38 cellular contexts compared by ENCODE assay signal in the genomic region with DNA sequence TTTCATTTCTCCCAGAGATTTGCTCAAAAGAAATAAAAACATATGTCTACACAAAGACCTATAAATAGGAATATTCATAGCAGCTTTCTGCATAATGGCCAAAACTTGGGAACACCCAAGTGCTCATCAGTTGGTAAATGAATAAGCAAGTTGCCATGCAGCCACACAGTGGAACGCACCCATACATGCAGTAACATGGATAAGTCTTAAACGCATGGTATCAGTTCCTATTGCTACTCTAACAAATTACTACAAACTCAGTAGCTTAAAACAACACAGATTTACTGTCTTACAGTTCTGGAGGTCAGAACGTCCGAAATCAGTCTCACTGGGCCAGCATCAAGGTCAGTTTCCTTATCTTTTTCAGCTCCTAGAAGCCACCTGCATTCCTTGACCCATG.
"Had no signal": no experiment of that assay in that cellular context is flagged by ENCODE, and none has a peak within 500 bp of the region (broad histone marks: within the 10 kb centered on the region; RNA-seq: fewer than 3 reads in every experiment).

No MANE protein-coding gene starts in this region.

- DNase-seq: activated B cell treated with CpG ODN at 0.5 μM for 24 hours; activated CD4-positive, alpha-beta memory T cell treated with anti-CD3 and anti-CD28 coated beads for 36 hours; activated CD4-positive, alpha-beta T cell treated with anti-CD3 and anti-CD28 coated beads for 4 hours; activated CD4-positive, alpha-beta T cell treated with anti-CD3 and anti-CD28 coated beads, Interleukin-2, amount 10 ng/mL, durations not matched to agents 24 days and 14 days; activated CD4-positive, alpha-beta T cell treated with anti-CD3 and anti-CD28 coated beads, Interleukin-2, amount 50 U/mL, for 1 hour; activated CD4-positive, alpha-beta T cell treated with anti-CD3 and anti-CD28 coated beads, Interleukin-2, amount 50 U/mL, for 4 hours; activated CD4-positive, CD25-positive, alpha-beta regulatory T cell treated with anti-CD3 and anti-CD28 coated beads, Interleukin-2, amount 50 U/mL, for 72 hours; activated CD8-positive, alpha-beta memory T cell treated with anti-CD3 and anti-CD28 coated beads, Interleukin-2, amount 50 U/mL, for 4 hours; activated CD8-positive, alpha-beta T cell treated with anti-CD3 and anti-CD28 coated beads for 36 hours; activated effector memory CD4-positive, alpha-beta T cell treated with anti-CD3 and anti-CD28 coated beads, Interleukin-2, amount 50 U/mL, for 16 hours; activated gamma-delta T cell treated with Interleukin-2 at 50 U/mL for 16 hours; activated naive CD4-positive, alpha-beta T cell; activated naive CD4-positive, alpha-beta T cell treated with anti-CD3 and anti-CD28 coated beads for 36 hours; activated naive CD4-positive, alpha-beta T cell treated with anti-CD3 and anti-CD28 coated beads, Interleukin-2, amount 50 U/mL, for 16 hours; activated naive CD8-positive, alpha-beta T cell treated with anti-CD3 and anti-CD28 coated beads for 36 hours; activated T-cell treated with anti-CD3 and anti-CD28 coated beads for 4 hours; activated T-cell treated with anti-CD3 and anti-CD28 coated beads, Interleukin-2, amount 50 U/mL, for 1 hour; activated T-cell treated with anti-CD3 and anti-CD28 coated beads, Interleukin-2, amount 50 U/mL, for 4 hours; activated T-cell treated with anti-CD3 and anti-CD28 coated beads, Interleukin-2, amount 50 U/mL, for 72 hours; adrenal gland; amniotic stem cell; aorta; body of pancreas; brain microvascular endothelial cell; central memory CD4-positive, alpha-beta T cell; SW 1271; T-helper 1 cell; T-helper 2 cell; T-helper 9 cell; WERI-Rb-1 had no signal

- H3K4me3 Mint-ChIP-seq: activated B cell treated with CpG ODN at 0.5 μM for 24 hours; activated CD4-positive, alpha-beta memory T cell treated with anti-CD3 and anti-CD28 coated beads for 36 hours; activated CD4-positive, alpha-beta T cell treated with anti-CD3 and anti-CD28 coated beads, Interleukin-2, amount 10 ng/mL, durations not matched to agents 24 days and 14 days; activated CD8-positive, alpha-beta T cell treated with anti-CD3 and anti-CD28 coated beads for 36 hours; activated naive CD4-positive, alpha-beta T cell treated with anti-CD3 and anti-CD28 coated beads for 36 hours; activated naive CD8-positive, alpha-beta T cell treated with anti-CD3 and anti-CD28 coated beads for 36 hours; activated T-cell treated with anti-CD3 and anti-CD28 coated beads, Interleukin-2, amount 50 U/mL, for 4 hours; activated T-cell treated with anti-CD3 and anti-CD28 coated beads, Interleukin-2, amount 50 U/mL, for 72 hours; activated T-helper 1 cell treated with anti-CD3 and anti-CD28 coated beads, Interleukin-12 subunit alpha, Interleukin-12 subunit beta, Interleukin-2, Interleukin-4 antibody, amounts not matched to agents 30 ng/mL and 10 ng/mL and 1 ng/mL, durations not matched to agents 14 hours and 24 hours and 36 hours; activated T-helper 17 cell treated with anti-CD3 and anti-CD28 coated beads, Interleukin-2, amount 50 U/mL, for 72 hours; T-helper 1 cell treated with Interleukin-12 subunit alpha and Interleukin-12 subunit beta and Interleukin-4 antibody, amounts not matched to agents 30 μg/mL and 1 μg/mL, for 36 hours; T-helper 2 cell treated with Interferon-gamma antibody and Interleukin-4, amounts not matched to agents 5 μg/mL and 100 μg/mL, for 36 hours had no signal

- ATAC-seq: activated naive CD4-positive, alpha-beta T cell treated with anti-CD3 and anti-CD28 coated beads, Interleukin-2, amount 50 U/mL, for 72 hours; activated T-cell treated with anti-CD3 and anti-CD28 coated beads, Interleukin-2, amount 50 U/mL, for 4 hours; activated T-cell treated with anti-CD3 and anti-CD28 coated beads, Interleukin-2, amount 50 U/mL, for 72 hours; activated T-helper 17 cell treated with anti-CD3 and anti-CD28 coated beads, Interleukin-2, amount 50 U/mL, for 72 hours; body of pancreas had no signal

- H3K27me3 ChIP-seq: adrenal gland, body of pancreas, brain microvascular endothelial cell, breast epithelium had no signal

- H3K9me3 Mint-ChIP-seq: activated T-cell treated with anti-CD3 and anti-CD28 coated beads, Interleukin-2, amount 50 U/mL, for 4 hours had no signal

- H3K4me3 ChIP-seq: adrenal gland, body of pancreas, breast epithelium had no signal

- H3K27ac Mint-ChIP-seq: activated CD4-positive, alpha-beta memory T cell treated with anti-CD3 and anti-CD28 coated beads for 36 hours; activated CD4-positive, alpha-beta T cell treated with anti-CD3 and anti-CD28 coated beads, Interleukin-2, amount 10 ng/mL, durations not matched to agents 24 days and 14 days; activated CD8-positive, alpha-beta T cell treated with anti-CD3 and anti-CD28 coated beads for 36 hours; activated naive CD4-positive, alpha-beta T cell treated with anti-CD3 and anti-CD28 coated beads for 36 hours; activated naive CD4-positive, alpha-beta T cell treated with anti-CD3 and anti-CD28 coated beads, Interleukin-2, amount 50 U/mL, for 72 hours; activated naive CD8-positive, alpha-beta T cell treated with anti-CD3 and anti-CD28 coated beads for 36 hours; activated T-cell treated with anti-CD3 and anti-CD28 coated beads, Interleukin-2, amount 50 U/mL, for 72 hours; activated T-helper 1 cell treated with anti-CD3 and anti-CD28 coated beads, Interleukin-12 subunit alpha, Interleukin-12 subunit beta, Interleukin-2, Interleukin-4 antibody, amounts not matched to agents 30 ng/mL and 10 ng/mL and 1 ng/mL, durations not matched to agents 14 hours and 24 hours and 36 hours; activated T-helper 17 cell treated with anti-CD3 and anti-CD28 coated beads, Interleukin-2, amount 50 U/mL, for 72 hours; T-helper 1 cell treated with Interleukin-12 subunit alpha and Interleukin-12 subunit beta and Interleukin-4 antibody, amounts not matched to agents 30 μg/mL and 1 μg/mL, for 36 hours; T-helper 2 cell treated with Interferon-gamma antibody and Interleukin-4, amounts not matched to agents 5 μg/mL and 100 μg/mL, for 36 hours had no signal

- H3K36me3 Mint-ChIP-seq: activated CD4-positive, alpha-beta memory T cell treated with anti-CD3 and anti-CD28 coated beads for 36 hours had no signal

- H3K36me3 ChIP-seq: adrenal gland, brain microvascular endothelial cell, breast epithelium, WERI-Rb-1 had no signal

- H3K27ac ChIP-seq: adrenal gland, body of pancreas, brain microvascular endothelial cell, breast epithelium, WERI-Rb-1 had no signal

- H3K4me1 ChIP-seq: adrenal gland, body of pancreas, breast epithelium had no signal

- FAIRE-seq: astrocyte, TTC549 had no signal

- H3K27me3 Mint-ChIP-seq: activated B cell treated with CpG ODN at 0.5 μM for 24 hours; activated CD4-positive, alpha-beta memory T cell treated with anti-CD3 and anti-CD28 coated beads for 36 hours; activated CD4-positive, alpha-beta T cell treated with anti-CD3 and anti-CD28 coated beads, Interleukin-2, amount 10 ng/mL, durations not matched to agents 24 days and 14 days; activated CD8-positive, alpha-beta T cell treated with anti-CD3 and anti-CD28 coated beads for 36 hours; activated naive CD8-positive, alpha-beta T cell treated with anti-CD3 and anti-CD28 coated beads for 36 hours; activated T-helper 17 cell treated with anti-CD3 and anti-CD28 coated beads, Interleukin-2, amount 50 U/mL, for 72 hours had no signal
